In the genomic region with DNA sequence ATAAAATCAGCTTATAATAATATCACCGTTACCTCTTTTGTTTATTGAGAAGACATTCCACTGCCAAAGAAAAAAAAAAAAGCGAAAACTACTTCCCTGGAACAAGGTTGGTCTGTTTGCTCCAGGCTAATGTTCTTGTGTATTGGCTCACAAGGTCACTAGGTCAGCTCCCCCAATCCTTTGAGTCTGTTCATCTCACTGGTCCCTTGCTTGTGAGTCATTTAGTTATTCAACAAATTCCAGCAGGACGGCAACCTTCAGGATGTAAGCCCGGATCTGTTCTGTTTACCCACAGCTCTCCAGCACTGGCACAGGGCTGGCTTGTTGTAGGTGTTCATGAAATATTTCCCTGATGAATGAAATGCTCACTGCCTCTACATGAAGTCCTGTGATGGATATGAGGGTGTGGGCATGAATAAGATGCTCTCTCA, we compare ENCODE assay signal across 14 cellular contexts. TPM values are rescaled to one million over a fixed set of nuclear protein-coding genes. Genes with fewer than 3 reads are reported as not detected.
A peak's percentile ranks its signal among the peaks of the same experiment; 100 is the strongest.
DNase-seq lines count a peak whose midpoint lies in the region; ATAC-seq and TF ChIP-seq lines count a peak whose summit lies in the region.
"Had no signal": no experiment of that assay in that cellular context is flagged by ENCODE, and none has a peak within 500 bp of the region (broad histone marks: within the 10 kb centered on the region; RNA-seq: fewer than 3 reads in every experiment).

No MANE protein-coding gene starts in this region.

- H3K4me1 ChIP-seq in prostate gland (replicated peaks) = no peaks in the 10 kb centered on the region

- ATAC-seq in GM19395 (IDR thresholded peaks at IDR 0.05; ENCODE audit: unreplicated experiment) = no peak
- ATAC-seq in HG03039 (IDR thresholded peaks at IDR 0.05; ENCODE audit: unreplicated experiment) = no peak
- ATAC-seq: K562 had no signal

- DNase-seq in HCEC 1CT (peak; percentile 68), RWPE1 (ENCODE audit: low spot score) (peak; percentile 99), fibroblast of pulmonary artery (ENCODE audit: low read depth) (peak; percentile 18), prostate gland (ENCODE audit: low spot score) (peak; percentile 89), T-helper 9 cell (no peak), activated gamma-delta T cell (lab: John Stamatoyannopoulos, UW) (no peak)
- DNase-seq: NCI-H2171; SHP77; stimulated activated CD4-positive, alpha-beta T cell treated with anti-CD3 and anti-CD28 coated beads, Interleukin-2, amount 100 ng/mL, for 24 hours; stimulated activated naive CD4-positive, alpha-beta T cell had no signal

- intact Hi-C loops in prostate gland (cut with DNase I) = no loop called here

- POLR2A ChIA-PET in RWPE1 (lab: Yijun Ruan, JAX; ENCODE audit: low non-redundant PET) = interaction anchor here (1.4 kb wide), 1 partner anchor 12 kb away, joined by 5 read pairs; no protein-coding TSS in a partner anchor

- H3K9me3 ChIP-seq in prostate gland = no peaks in the 10 kb centered on the region
- H3K9me3 ChIP-seq: neutrophil had no signal

- TF ChIP-seq CTCF in RWPE1 (conservative IDR thresholded peaks at IDR 0.05; ENCODE audit: low read depth) (no peak), fibroblast of pulmonary artery (IDR thresholded peaks at IDR 0.05; ENCODE audit: low read length, missing control alignments) (no peak), prostate gland (IDR thresholded peaks at IDR 0.05) (no peak)

- CTCF ChIA-PET in RWPE1 (lab: Yijun Ruan, JAX) = interaction anchor here (0.6 kb wide), 2 partner anchors 21 to 145 kb away, joined by 3 read pairs; no protein-coding TSS in a partner anchor

- no peak overlapping the region for H3K4me3 ChIP-seq in fibroblast of pulmonary artery (replicated peaks; ENCODE audit: low read depth, low read length)
- no peak overlapping the region for H3K4me3 ChIP-seq in prostate gland
- H3K4me3 ChIP-seq: K562 had no signal

- no peak for TF ChIP-seq POLR2A in prostate gland (IDR thresholded peaks at IDR 0.05)

- no peaks in the 10 kb centered on the region for H3K27me3 ChIP-seq in prostate gland (replicated peaks; ENCODE audit: insufficient read depth)

- no peaks in the 10 kb centered on the region for H3K36me3 ChIP-seq in prostate gland
- H3K36me3 ChIP-seq: neutrophil had no signal

- WGBS in prostate gland = 18% methylated on average over 4 of the region's 4 CpGs

- H3K27ac ChIP-seq in RWPE1 (no peak overlapping the region), prostate gland (no peak overlapping the region)
- H3K27ac ChIP-seq: neutrophil had no signal

RNA-seq across cellular contexts. Expression of gene ARHGAP40, which starts 3.3 kb away (rescaled TPM):
- total RNA-seq in prostate gland = 1 to 10 TPM in 1 of 2 donors, under 1 TPM in 1; 0.85 to 4.5 TPM
- total RNA-seq: K562 had no signal

RNA-seq across cellular contexts. Expression of gene ADIG, which starts 23.9 kb away (rescaled TPM):
- total RNA-seq in prostate gland = not detected
- total RNA-seq: K562 had no signal

Comparison
In these comparisons a context has a peak if more than half of its experiments do, and no peak if none do; other contexts are left out.
1. DNase-seq: peak in HCEC 1CT (single experiment), RWPE1 (single experiment), fibroblast of pulmonary artery (single experiment) and prostate gland (single experiment); none in T-helper 9 cell (single experiment) and activated gamma-delta T cell (single experiment).